ENCODE assay signal across 37 cellular contexts in the genomic region with DNA sequence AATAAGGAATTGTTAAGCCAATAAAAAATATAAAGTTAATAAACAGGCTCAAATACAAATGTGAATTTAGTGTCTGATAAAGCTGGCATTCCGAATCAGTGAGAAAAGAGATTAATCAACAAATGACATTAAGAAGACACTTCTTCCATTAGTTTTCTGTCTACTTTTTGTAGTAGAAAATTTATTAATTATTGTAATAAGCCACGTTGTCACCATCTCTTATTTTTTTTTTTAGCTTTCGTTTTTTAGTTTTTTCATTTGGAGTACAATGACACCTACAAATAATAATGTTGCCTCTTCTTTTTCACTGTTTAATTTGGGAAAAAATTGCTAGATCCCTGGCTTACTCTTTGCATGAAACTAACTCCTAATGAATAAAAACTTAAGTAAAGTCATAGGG. TPM values are rescaled to one million over a fixed set of nuclear protein-coding genes. Genes with fewer than 3 reads are reported as not detected.
"Had no signal": no experiment of that assay in that cellular context is flagged by ENCODE, and none has a peak within 500 bp of the region (broad histone marks: within the 10 kb centered on the region; RNA-seq: fewer than 3 reads in every experiment).

No MANE protein-coding gene starts in this region.

- H3K4me2 ChIP-seq: KMS-11 had no signal

- DNase-seq: Karpas-422, Kasumi-1, MG63, MM.1S, MV-4-11, NCI-H1048, NCI-H1092, NCI-H1092 treated with DMSO at 0.1 percent for 48 hours, NCI-H1105, NCI-H1105 treated with DMSO at 0.1 percent for 48 hours, NCI-H1417, NCI-H1417 treated with DMSO at 0.1 percent for 48 hours, NCI-H1436, NCI-H1436 treated with DMSO at 0.1 percent for 48 hours, NCI-H146, NCI-H1694, NCI-H1694 treated with DMSO at 0.1 percent for 48 hours, NCI-H187, NCI-H187 treated with DMSO at 0.1 percent for 48 hours, NCI-H1930, NCI-H2029, NCI-H2029 treated with DMSO at 0.1 percent for 48 hours, NCI-H2081, NCI-H2081 treated with DMSO at 0.1 percent for 48 hours, NCI-H2107, NCI-H2171, NCI-H2171 treated with DMSO at 0.1 percent for 48 hours, NCI-H2227 treated with DMSO at 0.1 percent for 48 hours, NCI-H226, NCI-H446, NCI-H446 treated with DMSO at 0.1 percent for 48 hours, NCI-H510A, NCI-H510A treated with DMSO at 0.1 percent for 48 hours, NCI-H524 had no signal

- H3K9ac ChIP-seq: KMS-11 had no signal

- H3K9me3 ChIP-seq: MG63 had no signal

- H3K4me3 ChIP-seq: MG63 had no signal

- H3K36me3 ChIP-seq: MG63 had no signal

- H3K27ac ChIP-seq: KMS-11 had no signal

RNA-seq across cellular contexts. Expression of a gene that starts 46.8 kb away (rescaled TPM):
- total RNA-seq: LHCN-M2, MCF 10A had no signal
